ENCODE assay signal across 15 cellular contexts in genomic region chr4:155208258-155209054, GRCh38. TPM values are rescaled to one million over a fixed set of nuclear protein-coding genes. Genes with fewer than 3 reads are reported as not detected.
DNase-seq lines count a peak whose midpoint lies in the region; ATAC-seq and TF ChIP-seq lines count a peak whose summit lies in the region.
"Had no signal": no experiment of that assay in that cellular context is flagged by ENCODE, and none has a peak within 500 bp of the region (broad histone marks: within the 10 kb centered on the region; RNA-seq: fewer than 3 reads in every experiment).

TSS of gene NPY2R (plus strand) at chr4:155208636. CDS start at chr4:155213940, 5,304 bp downstream.

- H3K4me3 ChIP-seq in ACC112 (ENCODE audit: low read depth, low read length) (peak within 1 kb of the TSS; percentile 72), osteoblast (ENCODE audit: insufficient read depth, low read length) (peak within 1 kb of the TSS; percentile 6)
- H3K4me3 ChIP-seq: HAP-1, lung had no signal

- in situ Hi-C loops in GM13977 (cut with MboI; ENCODE audit: low pct_unique_long_range_greater_than_20kb, low sequenced_read_pairs, unreplicated experiment): no loop called here

- no peaks in the 10 kb centered on the region for H3K36me3 ChIP-seq in ACC112 (ENCODE audit: insufficient read depth, low read length)
- no peaks in the 10 kb centered on the region for H3K36me3 ChIP-seq in osteoblast (ENCODE audit: insufficient read depth, low read length)
- H3K36me3 ChIP-seq: HAP-1 had no signal

- H4K20me1 ChIP-seq in osteoblast (ENCODE audit: insufficient read depth, low read length): no peaks in the 10 kb centered on the region

- H3K27me3 Mint-ChIP-seq in activated T-cell treated with anti-CD3 and anti-CD28 coated beads, Interleukin-2, amount 50 U/mL, for 24 hours: peaks cover 58% of the 10 kb centered on the region

- no peaks in the 10 kb centered on the region for H3K9me3 Mint-ChIP-seq in activated T-cell treated with anti-CD3 and anti-CD28 coated beads, Interleukin-2, amount 50 U/mL, for 24 hours

- H3K9me3 ChIP-seq in osteoblast (ENCODE audit: low read depth, low read length): no peaks in the 10 kb centered on the region
- H3K9me3 ChIP-seq: HAP-1 had no signal

- H3K27me3 ChIP-seq in ACC112 (ENCODE audit: insufficient read depth, low read length) (peaks cover 34% of the 10 kb centered on the region), osteoblast (ENCODE audit: insufficient read depth, low read length) (peaks cover 31% of the 10 kb centered on the region)

- H3K4me2 ChIP-seq in osteoblast (ENCODE audit: insufficient read depth, low read length): peak within 1 kb of the TSS; percentile 8

- TF ChIP-seq CTCF in osteoblast (IDR thresholded peaks at IDR 0.05; ENCODE audit: extremely low read depth, low read depth, low read length) (no peak), GM13977 (IDR thresholded peaks at IDR 0.05; ENCODE audit: extremely low read depth, insufficient read depth, missing control alignments) (no peak)

- H2AFZ ChIP-seq in ACC112 (ENCODE audit: low read length, unreplicated experiment) (peak within 1 kb of the TSS; percentile 57), osteoblast (ENCODE audit: low read length) (no peak within 1 kb of the TSS)

- H3K27ac ChIP-seq in ACC112 (ENCODE audit: low read depth, low read length): no peak within 1 kb of the TSS
- no peak within 1 kb of the TSS for H3K27ac ChIP-seq in osteoblast (ENCODE audit: low read depth, low read length)

- no peak within 1 kb of the TSS for H3K4me3 Mint-ChIP-seq in activated T-cell treated with anti-CD3 and anti-CD28 coated beads, Interleukin-2, amount 50 U/mL, for 24 hours

- H3K27ac Mint-ChIP-seq in activated T-cell treated with anti-CD3 and anti-CD28 coated beads, Interleukin-2, amount 50 U/mL, for 24 hours: no peak within 1 kb of the TSS

- H3K4me1 ChIP-seq in ACC112 (ENCODE audit: control insufficient read depth, insufficient read depth, low read length, unreplicated experiment) (no peaks in the 10 kb centered on the region), osteoblast (ENCODE audit: insufficient read depth, low read length) (no peaks in the 10 kb centered on the region)
- H3K4me1 ChIP-seq: HAP-1 had no signal

- H3K79me2 ChIP-seq in ACC112 (ENCODE audit: control insufficient read depth, insufficient read depth, low read length, unreplicated experiment) (no peaks in the 10 kb centered on the region), osteoblast (ENCODE audit: insufficient read depth, low read length) (no peaks in the 10 kb centered on the region)

- peak; percentile 77 for DNase-seq in SK-N-DZ (ENCODE audit: low spot score)
- DNase-seq in left cardiac atrium: peak; percentile 13
- peak; percentile 56 for DNase-seq in osteoblast (ENCODE audit: insufficient read length, low spot score, missing footprints)
- DNase-seq in GM13977 (ENCODE audit: low spot score): no peak
- no peak for DNase-seq in RPMI8226
- no peak for DNase-seq in activated T-cell treated with anti-CD3 and anti-CD28 coated beads, Interleukin-2, amount 50 U/mL, for 24 hours
- no peak for DNase-seq in KG1 (lab: John Stamatoyannopoulos, UW)
- DNase-seq: activated CD8-positive, alpha-beta memory T cell treated with anti-CD3 and anti-CD28 coated beads, Interleukin-2, amount 50 U/mL, for 48 hours; NCI-H2227 treated with DMSO at 0.1 percent for 48 hours; stimulated activated CD4-positive, alpha-beta T cell treated with anti-CD3 and anti-CD28 coated beads, Interleukin-4, amount 100 ng/mL, for 24 hours had no signal

- H3K36me3 Mint-ChIP-seq in activated T-cell treated with anti-CD3 and anti-CD28 coated beads, Interleukin-2, amount 50 U/mL, for 24 hours (ENCODE audit: low read depth): no peaks in the 10 kb centered on the region
- H3K36me3 Mint-ChIP-seq: CD14-positive monocyte had no signal

- no peaks in the 10 kb centered on the region for H3K4me1 Mint-ChIP-seq in activated T-cell treated with anti-CD3 and anti-CD28 coated beads, Interleukin-2, amount 50 U/mL, for 24 hours (ENCODE audit: low read depth)
- H3K4me1 Mint-ChIP-seq: CD14-positive monocyte had no signal

- peak in 1 of 2 donors; percentile 41 for ATAC-seq in left cardiac atrium

- intact Hi-C loops in left cardiac atrium (cut with DNase I): no loop called here

RNA-seq across cellular contexts. Expression of gene NPY2R, which starts in this region (rescaled TPM):
- 14.7 and 18.2 TPM in 2 replicates for polyA plus RNA-seq in SK-N-DZ (2014; cell fraction: cytosol; rRNA removed)
- 9.5 and 10.3 TPM in 2 replicates for polyA plus RNA-seq in SK-N-DZ (2014; cell fraction: nucleus; rRNA removed)
- total RNA-seq in left cardiac atrium: under 1 TPM; 0.08 to 0.35 TPM
- total RNA-seq in osteoblast: under 0.01 and 0.36 TPM in 2 replicates
- total RNA-seq: T-helper 1 cell treated with Interleukin-12 subunit alpha and Interleukin-12 subunit beta and Interleukin-4 antibody, amounts not matched to agents 30 ng/mL and 1 ng/mL, for 36 hours had no signal
- polyA plus RNA-seq: CD14-positive monocyte had no signal

Comparison
In these comparisons a context has a peak if more than half of its experiments do, and no peak if none do; other contexts are left out.
1. Peak in DNase-seq in left cardiac atrium; RNA of the gene not detected or under 1 TPM.
2. Peak in DNase-seq, H3K4me3 ChIP-seq and H3K4me2 ChIP-seq in osteoblast; RNA of the gene not detected or under 1 TPM.